1 cellular context compared by ENCODE assay signal in genomic region chr16:681746-682427, GRCh38.
TF ChIP-seq lines count a peak whose summit lies in the region.

No MANE protein-coding gene starts in this region.

TF ChIP-seq in K562, 482 proteins besides CTCF, POLR2A, EP300 and RAD21 (continued from another document and continues in another):
- TF ChIP-seq JUND (IDR thresholded peaks at IDR 0.05; ENCODE audit: borderline replicate concordance, low read depth, low read length) = no peak
- no peak for TF ChIP-seq JUND (tag; IDR thresholded peaks at IDR 0.05; ENCODE audit: borderline replicate concordance, low read depth, low read length)
- no peak for TF ChIP-seq POU5F1 (IDR thresholded peaks at IDR 0.05; ENCODE audit: borderline replicate concordance, low read depth, low read length, partially characterized antibody)
- TF ChIP-seq DACH1 (IDR thresholded peaks at IDR 0.05; ENCODE audit: partially characterized antibody) = peak; percentile 26
- TF ChIP-seq NEUROD1 (IDR thresholded peaks at IDR 0.05; ENCODE audit: borderline replicate concordance, low read depth, low read length, partially characterized antibody) = no peak
- no peak for TF ChIP-seq ID3 (CRISPR knock-in tag; IDR thresholded peaks at IDR 0.05)
- TF ChIP-seq ID3 (tag; IDR thresholded peaks at IDR 0.05) = no peak
- peak; percentile 55 for TF ChIP-seq CBFA2T3 (IDR thresholded peaks at IDR 0.05)
- TF ChIP-seq ARID3B (CRISPR knock-in tag; IDR thresholded peaks at IDR 0.05; ENCODE audit: borderline replicate concordance) = no peak
- TF ChIP-seq SMAD3 (CRISPR knock-in tag; conservative IDR thresholded peaks at IDR 0.05) = no peak
- TF ChIP-seq WHSC1 (IDR thresholded peaks at IDR 0.05; ENCODE audit: low read length) = no peak
- TF ChIP-seq TAL1 (IDR thresholded peaks at IDR 0.05) = no peak
- TF ChIP-seq PCBP1 (IDR thresholded peaks at IDR 0.05; ENCODE audit: low read depth, low read length, poor library complexity, severe bottlenecking) = no peak
- no peak for TF ChIP-seq SIN3B (IDR thresholded peaks at IDR 0.05; ENCODE audit: low read depth)
- TF ChIP-seq MNT (conservative IDR thresholded peaks at IDR 0.05) = peak; percentile 91 to 94
- no peak for TF ChIP-seq ZNF134 (CRISPR knock-in tag; conservative IDR thresholded peaks at IDR 0.05)
- TF ChIP-seq TFAP4 (CRISPR knock-in tag; IDR thresholded peaks at IDR 0.05; ENCODE audit: borderline replicate concordance) = peak; percentile 72; the same call in 1 of the 2 replicates
- 0 out of 4 replicates have a peak, but pooled peaks of 1 of the 2 experiments have one; percentile 26 for TF ChIP-seq MAZ (CRISPR knock-in tag; conservative IDR thresholded peaks at IDR 0.05 in 1 of 2, IDR thresholded peaks at IDR 0.05 in 1 of 2)
- TF ChIP-seq RB1 (IDR thresholded peaks at IDR 0.05; ENCODE audit: low read depth) = 0 out of 2 replicates have a peak, but pooled peaks have one; percentile 14
- no peak for TF ChIP-seq ZBTB8A (IDR thresholded peaks at IDR 0.05; ENCODE audit: partially characterized antibody)
- no peak for TF ChIP-seq IRF2 (CRISPR knock-in tag; IDR thresholded peaks at IDR 0.05)
- TF ChIP-seq PTBP1 (IDR thresholded peaks at IDR 0.05; ENCODE audit: low read depth, low read length) = no peak
- TF ChIP-seq ZFPM2 (CRISPR knock-in tag; IDR thresholded peaks at IDR 0.05) = no peak
- TF ChIP-seq SMAD4 (CRISPR knock-in tag; conservative IDR thresholded peaks at IDR 0.05) = no peak
- no peak for TF ChIP-seq ZEB2 (IDR thresholded peaks at IDR 0.05)
- TF ChIP-seq GATA2 (CRISPR knock-in tag; IDR thresholded peaks at IDR 0.05) = no peak
- TF ChIP-seq, protein P1, sequence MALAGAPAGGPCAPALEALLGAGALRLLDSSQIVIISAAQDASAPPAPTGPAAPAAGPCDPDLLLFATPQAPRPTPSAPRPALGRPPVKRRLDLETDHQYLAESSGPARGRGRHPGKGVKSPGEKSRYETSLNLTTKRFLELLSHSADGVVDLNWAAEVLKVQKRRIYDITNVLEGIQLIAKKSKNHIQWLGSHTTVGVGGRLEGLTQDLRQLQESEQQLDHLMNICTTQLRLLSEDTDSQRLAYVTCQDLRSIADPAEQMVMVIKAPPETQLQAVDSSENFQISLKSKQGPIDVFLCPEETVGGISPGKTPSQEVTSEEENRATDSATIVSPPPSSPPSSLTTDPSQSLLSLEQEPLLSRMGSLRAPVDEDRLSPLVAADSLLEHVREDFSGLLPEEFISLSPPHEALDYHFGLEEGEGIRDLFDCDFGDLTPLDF (CRISPR knock-in tag; IDR thresholded peaks at IDR 0.05) = no peak
- TF ChIP-seq MLX (CRISPR knock-in tag; conservative IDR thresholded peaks at IDR 0.05) = no peak
- no peak for TF ChIP-seq NR3C1 (CRISPR knock-in tag; IDR thresholded peaks at IDR 0.05)
- TF ChIP-seq GABPB1 (CRISPR knock-in tag; IDR thresholded peaks at IDR 0.05) = no peak
- TF ChIP-seq, protein P2, sequence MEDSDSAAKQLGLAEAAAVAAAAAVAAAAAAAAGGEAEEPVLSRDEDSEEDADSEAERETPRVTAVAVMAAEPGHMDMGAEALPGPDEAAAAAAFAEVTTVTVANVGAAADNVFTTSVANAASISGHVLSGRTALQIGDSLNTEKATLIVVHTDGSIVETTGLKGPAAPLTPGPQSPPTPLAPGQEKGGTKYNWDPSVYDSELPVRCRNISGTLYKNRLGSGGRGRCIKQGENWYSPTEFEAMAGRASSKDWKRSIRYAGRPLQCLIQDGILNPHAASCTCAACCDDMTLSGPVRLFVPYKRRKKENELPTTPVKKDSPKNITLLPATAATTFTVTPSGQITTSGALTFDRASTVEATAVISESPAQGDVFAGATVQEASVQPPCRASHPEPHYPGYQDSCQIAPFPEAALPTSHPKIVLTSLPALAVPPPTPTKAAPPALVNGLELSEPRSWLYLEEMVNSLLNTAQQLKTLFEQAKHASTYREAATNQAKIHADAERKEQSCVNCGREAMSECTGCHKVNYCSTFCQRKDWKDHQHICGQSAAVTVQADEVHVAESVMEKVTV (CRISPR knock-in tag; IDR thresholded peaks at IDR 0.05) = no peak
- TF ChIP-seq CREM (IDR thresholded peaks at IDR 0.05; ENCODE audit: low read depth) = no peak
- no peak for TF ChIP-seq CEBPB (tag; IDR thresholded peaks at IDR 0.05)
- no peak for TF ChIP-seq ZNF263 (CRISPR knock-in tag; IDR thresholded peaks at IDR 0.05; ENCODE audit: borderline replicate concordance)
- no peak for TF ChIP-seq NBN (IDR thresholded peaks at IDR 0.05; ENCODE audit: low read depth)
- TF ChIP-seq NCOR1 (IDR thresholded peaks at IDR 0.05) = no peak
- no peak for TF ChIP-seq ZBED1 (IDR thresholded peaks at IDR 0.05)
- TF ChIP-seq GABPB2 (CRISPR knock-in tag; conservative IDR thresholded peaks at IDR 0.05) = no peak
- TF ChIP-seq ZFP1 (CRISPR knock-in tag; IDR thresholded peaks at IDR 0.05) = no peak
- no peak for TF ChIP-seq ZNF175 (CRISPR knock-in tag; IDR thresholded peaks at IDR 0.05; ENCODE audit: low read depth)
- no peak for TF ChIP-seq ZNF76 (CRISPR knock-in tag; IDR thresholded peaks at IDR 0.05; ENCODE audit: borderline replicate concordance)
- no peak for TF ChIP-seq BCOR (IDR thresholded peaks at IDR 0.05)
- TF ChIP-seq, protein P3, sequence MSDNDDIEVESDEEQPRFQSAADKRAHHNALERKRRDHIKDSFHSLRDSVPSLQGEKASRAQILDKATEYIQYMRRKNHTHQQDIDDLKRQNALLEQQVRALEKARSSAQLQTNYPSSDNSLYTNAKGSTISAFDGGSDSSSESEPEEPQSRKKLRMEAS (CRISPR knock-in tag; IDR thresholded peaks at IDR 0.05) = peak; percentile 93
- TF ChIP-seq TRIM24 (IDR thresholded peaks at IDR 0.05) = no peak
- TF ChIP-seq ZNF146 (CRISPR knock-in tag; IDR thresholded peaks at IDR 0.05; ENCODE audit: unreplicated experiment) = no peak
- no peak for TF ChIP-seq CEBPZ (IDR thresholded peaks at IDR 0.05; ENCODE audit: borderline replicate concordance, low read depth, low read length)
- TF ChIP-seq ZNF408 (CRISPR knock-in tag; IDR thresholded peaks at IDR 0.05; ENCODE audit: low read depth) = no peak
- TF ChIP-seq RHOXF2B (CRISPR knock-in tag; conservative IDR thresholded peaks at IDR 0.05) = no peak
- TF ChIP-seq EHMT2 (IDR thresholded peaks at IDR 0.05) = no peak
- no peak for TF ChIP-seq GABPA (tag; conservative IDR thresholded peaks at IDR 0.05; ENCODE audit: low read depth)
- no peak for TF ChIP-seq VEZF1 (CRISPR knock-in tag; IDR thresholded peaks at IDR 0.05)
- 0 out of 2 replicates have a peak, but pooled peaks have one; percentile 31 for TF ChIP-seq MTA3 (IDR thresholded peaks at IDR 0.05; ENCODE audit: borderline replicate concordance)
- TF ChIP-seq FOXA1 (IDR thresholded peaks at IDR 0.05; ENCODE audit: borderline replicate concordance) = no peak
- TF ChIP-seq E2F4 (CRISPR knock-in tag; IDR thresholded peaks at IDR 0.05; ENCODE audit: low read depth) = no peak
- no peak for TF ChIP-seq ZNF274 (IDR thresholded peaks at IDR 0.05; ENCODE audit: borderline replicate concordance, low read depth, low read length)
- TF ChIP-seq ZNF324 (CRISPR knock-in tag; IDR thresholded peaks at IDR 0.05) = no peak
- no peak for TF ChIP-seq LCOR (CRISPR knock-in tag; IDR thresholded peaks at IDR 0.05)
